In genomic region chr9:134328341-134328840, GRCh38 we compare ENCODE assay signal across 1 cellular context.
TF ChIP-seq lines count a peak whose summit lies in the region.

No MANE protein-coding gene starts in this region.

TF ChIP-seq in HepG2, 621 proteins besides CTCF, POLR2A, EP300 and RAD21 (continued from another document and continues in another):
- TF ChIP-seq ZNF407 (CRISPR knock-in tag; IDR thresholded peaks at IDR 0.05; ENCODE audit: not compliant biosample characterization) (no peak), ZNF205 (CRISPR knock-in tag; IDR thresholded peaks at IDR 0.05) (no peak), RBM22 (optimal IDR thresholded peaks at IDR 0.05; ENCODE audit: low read length) (no peak), MED1 (CRISPR knock-in tag; IDR thresholded peaks at IDR 0.05) (peak; percentile 10), MXD4 (CRISPR knock-in tag; IDR thresholded peaks at IDR 0.05) (no peak), MYC (CRISPR knock-in tag; IDR thresholded peaks at IDR 0.05; ENCODE audit: borderline replicate concordance) (no peak), ZNF343 (CRISPR knock-in tag; IDR thresholded peaks at IDR 0.05) (no peak), ZNF569 (CRISPR knock-in tag; IDR thresholded peaks at IDR 0.05; ENCODE audit: borderline replicate concordance) (no peak), BORCS8-MEF2B (CRISPR knock-in tag; IDR thresholded peaks at IDR 0.05) (no peak; the same call in 1 of the 2 replicates), PHF21A (CRISPR knock-in tag; IDR thresholded peaks at IDR 0.05) (peak; percentile 76; the same call in 1 of the 2 replicates), GATAD1 (CRISPR knock-in tag; IDR thresholded peaks at IDR 0.05) (0 out of 2 replicates have a peak, but pooled peaks have one; percentile 19), ZNF354B (CRISPR knock-in tag; IDR thresholded peaks at IDR 0.05) (no peak), POLR2G (IDR thresholded peaks at IDR 0.05; ENCODE audit: low read depth, low read length) (peak; percentile 87; the same call in 1 of the 2 replicates), ZNF556 (CRISPR knock-in tag; IDR thresholded peaks at IDR 0.05; ENCODE audit: borderline replicate concordance) (no peak), ZNF276 (CRISPR knock-in tag; IDR thresholded peaks at IDR 0.05; ENCODE audit: low read depth) (no peak), JARID2 (CRISPR knock-in tag; IDR thresholded peaks at IDR 0.05; ENCODE audit: insufficient replicate concordance) (no peak), ZXDC (CRISPR knock-in tag; IDR thresholded peaks at IDR 0.05) (peak; percentile 79; the same call in 1 of the 2 replicates), TCF12 (IDR thresholded peaks at IDR 0.05) (no peak), TCF12 (CRISPR knock-in tag; IDR thresholded peaks at IDR 0.05) (peak; percentile 61; the same call in 1 of the 2 replicates), MLX (CRISPR knock-in tag; IDR thresholded peaks at IDR 0.05) (0 out of 2 replicates have a peak, but pooled peaks have one; percentile 10), BCLAF1 (IDR thresholded peaks at IDR 0.05) (no peak), TFDP2 (CRISPR knock-in tag; IDR thresholded peaks at IDR 0.05) (peak; percentile 29; the same call in 1 of the 2 replicates), ZC3H13 (CRISPR knock-in tag; IDR thresholded peaks at IDR 0.05) (no peak), ZNF619 (CRISPR knock-in tag; IDR thresholded peaks at IDR 0.05) (no peak), TEF (CRISPR knock-in tag; IDR thresholded peaks at IDR 0.05) (no peak), ARID2 (CRISPR knock-in tag; IDR thresholded peaks at IDR 0.05; ENCODE audit: borderline replicate concordance) (peak; percentile 6; the same call in 1 of the 2 replicates), SRY (CRISPR knock-in tag; IDR thresholded peaks at IDR 0.05) (peak; percentile 36; the same call in 1 of the 2 replicates), DPF2 (CRISPR knock-in tag; IDR thresholded peaks at IDR 0.05; ENCODE audit: borderline replicate concordance, low read depth) (no peak)
- TF ChIP-seq, protein P1, sequence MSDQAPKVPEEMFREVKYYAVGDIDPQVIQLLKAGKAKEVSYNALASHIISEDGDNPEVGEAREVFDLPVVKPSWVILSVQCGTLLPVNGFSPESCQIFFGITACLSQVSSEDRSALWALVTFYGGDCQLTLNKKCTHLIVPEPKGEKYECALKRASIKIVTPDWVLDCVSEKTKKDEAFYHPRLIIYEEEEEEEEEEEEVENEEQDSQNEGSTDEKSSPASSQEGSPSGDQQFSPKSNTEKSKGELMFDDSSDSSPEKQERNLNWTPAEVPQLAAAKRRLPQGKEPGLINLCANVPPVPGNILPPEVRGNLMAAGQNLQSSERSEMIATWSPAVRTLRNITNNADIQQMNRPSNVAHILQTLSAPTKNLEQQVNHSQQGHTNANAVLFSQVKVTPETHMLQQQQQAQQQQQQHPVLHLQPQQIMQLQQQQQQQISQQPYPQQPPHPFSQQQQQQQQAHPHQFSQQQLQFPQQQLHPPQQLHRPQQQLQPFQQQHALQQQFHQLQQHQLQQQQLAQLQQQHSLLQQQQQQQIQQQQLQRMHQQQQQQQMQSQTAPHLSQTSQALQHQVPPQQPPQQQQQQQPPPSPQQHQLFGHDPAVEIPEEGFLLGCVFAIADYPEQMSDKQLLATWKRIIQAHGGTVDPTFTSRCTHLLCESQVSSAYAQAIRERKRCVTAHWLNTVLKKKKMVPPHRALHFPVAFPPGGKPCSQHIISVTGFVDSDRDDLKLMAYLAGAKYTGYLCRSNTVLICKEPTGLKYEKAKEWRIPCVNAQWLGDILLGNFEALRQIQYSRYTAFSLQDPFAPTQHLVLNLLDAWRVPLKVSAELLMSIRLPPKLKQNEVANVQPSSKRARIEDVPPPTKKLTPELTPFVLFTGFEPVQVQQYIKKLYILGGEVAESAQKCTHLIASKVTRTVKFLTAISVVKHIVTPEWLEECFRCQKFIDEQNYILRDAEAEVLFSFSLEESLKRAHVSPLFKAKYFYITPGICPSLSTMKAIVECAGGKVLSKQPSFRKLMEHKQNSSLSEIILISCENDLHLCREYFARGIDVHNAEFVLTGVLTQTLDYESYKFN (CRISPR knock-in tag; conservative IDR thresholded peaks at IDR 0.05) = peak; percentile 77
